ENCODE assay signal across 18 cellular contexts in the genomic region with DNA sequence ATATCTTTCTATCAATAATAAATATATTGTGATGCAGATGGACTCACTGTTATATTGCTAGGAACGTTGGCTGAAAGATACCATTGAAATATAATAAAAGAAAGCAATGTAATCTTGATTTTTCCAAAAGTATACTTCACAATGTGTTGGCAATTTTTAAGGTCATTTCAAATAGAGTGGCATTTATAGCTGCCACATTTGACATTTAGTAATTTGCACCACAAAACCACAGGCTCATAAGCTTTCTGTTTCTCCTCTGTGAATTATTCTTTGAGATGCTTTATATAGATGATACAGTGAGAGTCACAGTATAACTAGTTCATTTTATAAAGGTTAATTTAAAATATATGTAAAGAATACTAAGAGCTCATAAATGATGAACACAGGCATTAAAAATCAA. TPM values are rescaled to one million over a fixed set of nuclear protein-coding genes. Genes with fewer than 3 reads are reported as not detected.
DNase-seq lines count a peak whose midpoint lies in the region; ATAC-seq and TF ChIP-seq lines count a peak whose summit lies in the region.
"Had no signal": no experiment of that assay in that cellular context is flagged by ENCODE, and none has a peak within 500 bp of the region (broad histone marks: within the 10 kb centered on the region; RNA-seq: fewer than 3 reads in every experiment).

No MANE protein-coding gene starts in this region.

- peaks cover 4% of the 10 kb centered on the region for H3K27me3 Mint-ChIP-seq in activated CD8-positive, alpha-beta T cell treated with anti-CD3 and anti-CD28 coated beads for 36 hours
- H3K27me3 Mint-ChIP-seq in activated CD8-positive, alpha-beta T cell treated with anti-CD3 and anti-CD28 coated beads, Interleukin-2, amount 10 ng/mL, durations not matched to agents 7 days and 5 days (ENCODE audit: low read depth): peaks cover 6% of the 10 kb centered on the region

- intact Hi-C loops in activated CD8-positive, alpha-beta T cell treated with anti-CD3 and anti-CD28 coated beads for 36 hours (cut with micrococcal nuclease): no loop called here

- no peak for TF ChIP-seq CTCF in activated CD8-positive, alpha-beta T cell treated with anti-CD3 and anti-CD28 coated beads for 36 hours (IDR thresholded peaks at IDR 0.05)

- no peak for DNase-seq in activated CD8-positive, alpha-beta T cell treated with anti-CD3 and anti-CD28 coated beads for 36 hours
- DNase-seq in activated CD8-positive, alpha-beta T cell treated with anti-CD3 and anti-CD28 coated beads, Interleukin-2, amount 10 ng/mL, durations not matched to agents 7 days and 5 days: no peak
- peak; percentile 17 for DNase-seq in RPMI7951 (ENCODE audit: low read depth)
- peak; percentile 11 for DNase-seq in myocyte (ENCODE audit: low read depth)
- no peak for DNase-seq in kidney tubule cell (ENCODE audit: low spot score)
- DNase-seq in activated CD4-positive, alpha-beta T cell treated with anti-CD3 and anti-CD28 coated beads for 48 hours: no peak
- DNase-seq: CD4-positive, CD25-positive, alpha-beta regulatory T cell; CD8-positive, alpha-beta T cell; DMS 273 treated with DMSO at 0.1 percent for 48 hours; DMS79; EL; GDM1; H9 had no signal

- H3K27ac Mint-ChIP-seq in activated CD8-positive, alpha-beta T cell treated with anti-CD3 and anti-CD28 coated beads for 36 hours: no peak overlapping the region
- no peak overlapping the region for H3K27ac Mint-ChIP-seq in activated CD8-positive, alpha-beta T cell treated with anti-CD3 and anti-CD28 coated beads, Interleukin-2, amount 10 ng/mL, durations not matched to agents 7 days and 5 days
- H3K27ac Mint-ChIP-seq: B cell; CD4-positive, CD25-positive, alpha-beta regulatory T cell; CD8-positive, alpha-beta T cell; GM23338; H9 had no signal

- H3K4me1 Mint-ChIP-seq in activated CD8-positive, alpha-beta T cell treated with anti-CD3 and anti-CD28 coated beads for 36 hours (ENCODE audit: low read depth): no peaks in the 10 kb centered on the region
- H3K4me1 Mint-ChIP-seq in activated CD8-positive, alpha-beta T cell treated with anti-CD3 and anti-CD28 coated beads, Interleukin-2, amount 10 ng/mL, durations not matched to agents 7 days and 5 days (ENCODE audit: low read depth): no peaks in the 10 kb centered on the region
- H3K4me1 Mint-ChIP-seq: B cell, GM23338, H9 had no signal

- CTCF ChIA-PET in activated CD8-positive, alpha-beta T cell treated with anti-CD3 and anti-CD28 coated beads for 36 hours (lab: Charles Lee): no interaction called here
- CTCF ChIA-PET in activated CD8-positive, alpha-beta T cell treated with anti-CD3 and anti-CD28 coated beads, Interleukin-2, amount 10 ng/mL, durations not matched to agents 7 days and 5 days (lab: Charles Lee): interaction anchor here (1.4 kb wide), 1 partner anchor 17 kb away, joined by 4 read pairs; no protein-coding TSS in a partner anchor

- no peak overlapping the region for H3K4me3 Mint-ChIP-seq in activated CD8-positive, alpha-beta T cell treated with anti-CD3 and anti-CD28 coated beads for 36 hours
- no peak overlapping the region for H3K4me3 Mint-ChIP-seq in activated CD8-positive, alpha-beta T cell treated with anti-CD3 and anti-CD28 coated beads, Interleukin-2, amount 10 ng/mL, durations not matched to agents 7 days and 5 days
- H3K4me3 Mint-ChIP-seq: B cell; CD4-positive, CD25-positive, alpha-beta regulatory T cell; CD8-positive, alpha-beta T cell; GM23338; H9 had no signal

- no peaks in the 10 kb centered on the region for H3K9me3 Mint-ChIP-seq in activated CD8-positive, alpha-beta T cell treated with anti-CD3 and anti-CD28 coated beads for 36 hours
- no peaks in the 10 kb centered on the region for H3K9me3 Mint-ChIP-seq in activated CD8-positive, alpha-beta T cell treated with anti-CD3 and anti-CD28 coated beads, Interleukin-2, amount 10 ng/mL, durations not matched to agents 7 days and 5 days (ENCODE audit: insufficient read depth)
- H3K9me3 Mint-ChIP-seq: CD8-positive, alpha-beta T cell; GM23338; H9 had no signal

- ATAC-seq in activated CD8-positive, alpha-beta T cell treated with anti-CD3 and anti-CD28 coated beads for 36 hours: peak; percentile 47
- ATAC-seq in activated CD8-positive, alpha-beta T cell treated with anti-CD3 and anti-CD28 coated beads, Interleukin-2, amount 10 ng/mL, durations not matched to agents 7 days and 5 days: no peak
- ATAC-seq in GM18519 (IDR thresholded peaks at IDR 0.05; ENCODE audit: low FRiP score, unreplicated experiment): no peak
- ATAC-seq: CD8-positive, alpha-beta T cell; GM12878; GM23338; HCT116 had no signal

- POLR2A ChIA-PET in activated CD8-positive, alpha-beta T cell treated with anti-CD3 and anti-CD28 coated beads for 36 hours (lab: Charles Lee): no interaction called here
- POLR2A ChIA-PET in activated CD8-positive, alpha-beta T cell treated with anti-CD3 and anti-CD28 coated beads, Interleukin-2, amount 10 ng/mL, durations not matched to agents 7 days and 5 days (lab: Charles Lee): no interaction called here

- H3K36me3 Mint-ChIP-seq in activated CD8-positive, alpha-beta T cell treated with anti-CD3 and anti-CD28 coated beads for 36 hours (ENCODE audit: low read depth): no peaks in the 10 kb centered on the region
- no peaks in the 10 kb centered on the region for H3K36me3 Mint-ChIP-seq in activated CD8-positive, alpha-beta T cell treated with anti-CD3 and anti-CD28 coated beads, Interleukin-2, amount 10 ng/mL, durations not matched to agents 7 days and 5 days (ENCODE audit: low read depth)
- H3K36me3 Mint-ChIP-seq: CD4-positive, CD25-positive, alpha-beta regulatory T cell; CD8-positive, alpha-beta T cell had no signal

RNA-seq across cellular contexts. Expression of a gene that starts 44.6 kb away (rescaled TPM):
- 10 to 100 TPM; 15.2 to 15.5 TPM for total RNA-seq in activated CD8-positive, alpha-beta T cell treated with anti-CD3 and anti-CD28 coated beads for 36 hours
- total RNA-seq in activated CD8-positive, alpha-beta T cell treated with anti-CD3 and anti-CD28 coated beads, Interleukin-2, amount 10 ng/mL, durations not matched to agents 7 days and 5 days: 10 to 100 TPM; 11.7 to 13.3 TPM
- total RNA-seq in RPMI7951 (2014; rRNA removed; shearing (Covaris generic)): 11.5 and 19.8 TPM in 2 replicates
- 18.0 and 22.1 TPM in 2 replicates for total RNA-seq in myocyte
- 14.8 TPM for polyA plus RNA-seq in myocyte (2012)

Comparison
In these comparisons a context has a peak if more than half of its experiments do, and no peak if none do; other contexts are left out.
1. DNase-seq: peak in RPMI7951 (single experiment) and myocyte (single experiment); none in activated CD8-positive, alpha-beta T cell treated with anti-CD3 and anti-CD28 coated beads for 36 hours (single experiment), activated CD8-positive, alpha-beta T cell treated with anti-CD3 and anti-CD28 coated beads, Interleukin-2, amount 10 ng/mL, durations not matched to agents 7 days and 5 days (single experiment), kidney tubule cell (single experiment) and activated CD4-positive, alpha-beta T cell treated with anti-CD3 and anti-CD28 coated beads for 48 hours (single experiment).